ENCODE assay signal across 17 cellular contexts in the genomic region with DNA sequence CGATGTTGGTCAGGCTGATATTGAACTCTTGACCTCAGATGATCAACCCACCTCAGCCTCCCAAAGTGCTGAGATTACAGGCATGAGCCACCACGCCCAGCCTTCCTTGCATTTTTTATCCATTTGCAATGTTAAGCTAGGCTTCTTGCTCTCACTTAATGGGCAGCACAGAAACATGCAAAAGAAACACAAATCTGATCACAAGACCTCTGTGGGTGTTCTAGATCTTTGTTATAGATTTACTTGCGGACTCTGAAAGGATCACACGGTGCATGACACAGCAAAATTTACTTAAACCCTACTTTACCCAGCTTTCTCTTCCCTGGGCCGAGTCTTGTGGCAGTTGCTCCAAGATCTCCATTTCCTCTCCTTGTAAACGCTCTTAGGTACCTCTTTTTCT.
DNase-seq lines count a peak whose midpoint lies in the region; ATAC-seq, FAIRE-seq and TF ChIP-seq lines count a peak whose summit lies in the region.
"Had no signal": no experiment of that assay in that cellular context is flagged by ENCODE, and none has a peak within 500 bp of the region (broad histone marks: within the 10 kb centered on the region; RNA-seq: fewer than 3 reads in every experiment).

No MANE protein-coding gene starts in this region.

- no peak for TF ChIP-seq RAD21 in A549 (conservative IDR thresholded peaks at IDR 0.05 in 1 of 2, IDR thresholded peaks at IDR 0.05 in 1 of 2)

- no peaks in the 10 kb centered on the region for H3K9me3 ChIP-seq in A549
- H3K9me3 ChIP-seq in H9 (ENCODE audit: control insufficient read depth, low read depth, low read length) = no peaks in the 10 kb centered on the region
- no peaks in the 10 kb centered on the region for H3K9me3 ChIP-seq in T-helper 17 cell (ENCODE audit: control insufficient read depth, low read length, poor library complexity, severe bottlenecking)

- no peak overlapping the region for H2BK15ac ChIP-seq in H9 (ENCODE audit: low read depth, low read length)

- no peaks in the 10 kb centered on the region for H3K23me2 ChIP-seq in H9 (ENCODE audit: insufficient read length, low read depth, low read length, poor library complexity, severe bottlenecking)

- no peak overlapping the region for H3T11ph ChIP-seq in H9 (ENCODE audit: low read length)

- H3K14ac ChIP-seq in H9 (ENCODE audit: insufficient read depth, low read length) = no peak overlapping the region

- no peak for FAIRE-seq in A549 (lab: Jason Lieb, UNC)
- FAIRE-seq: HTR-8/SVneo had no signal

- TF ChIP-seq EP300 in A549 (IDR thresholded peaks at IDR 0.05) = no peak

- no peak overlapping the region for H3K18ac ChIP-seq in H9 (ENCODE audit: insufficient read length, low read depth, low read length)

- TF ChIP-seq POLR2A in A549 (IDR thresholded peaks at IDR 0.05; ENCODE audit: low read length) = no peak

- no peaks in the 10 kb centered on the region for H3K79me2 ChIP-seq in H9 (ENCODE audit: insufficient read depth, low read length)

- H3K23ac ChIP-seq in H9 (ENCODE audit: insufficient read length, low read depth, low read length) = no peak overlapping the region

- H4K91ac ChIP-seq in H9 (ENCODE audit: insufficient read length, low read depth, low read length) = no peak overlapping the region

- no peak overlapping the region for H2BK120ac ChIP-seq in H9 (ENCODE audit: low read depth, low read length, poor library complexity, severe bottlenecking)

- ATAC-seq in A549 (no peak), T-helper 17 cell (no peak), HG02885 (IDR thresholded peaks at IDR 0.05; ENCODE audit: poor library complexity, unreplicated experiment) (no peak)

- CTCF ChIA-PET in A549 (lab: Yijun Ruan, JAX) = interaction anchor here (0.8 to 4.4 kb wide), 3 partner anchors 10 to 107 kb away, joined by 3 to 29 read pairs (median 3); no protein-coding TSS in a partner anchor

- no peaks in the 10 kb centered on the region for H3K79me1 ChIP-seq in H9 (ENCODE audit: insufficient read depth, low read depth, low read length, poor library complexity, severe bottlenecking)

- no peaks in the 10 kb centered on the region for H3K4me1 ChIP-seq in A549
- peaks cover 5% of the 10 kb centered on the region; the same call in 1 of the 2 replicates for H3K4me1 ChIP-seq in H9 (ENCODE audit: insufficient read depth, low read length)

- peaks cover 40 to 49% of the 10 kb centered on the region in 2 experiments for H3K4me1 Mint-ChIP-seq in H9
- peaks cover 2% of the 10 kb centered on the region for H3K4me1 Mint-ChIP-seq in T-helper 17 cell

- H3K4me3 Mint-ChIP-seq in H9 (no peak overlapping the region), T-helper 17 cell (no peak overlapping the region)
- H3K4me3 Mint-ChIP-seq: CD4-positive, alpha-beta memory T cell had no signal

- H3K27ac Mint-ChIP-seq in H9 (peak overlapping the region in 2 of 3 experiments; percentile 1 to 48; a peak in 4 of 7 replicates), T-helper 17 cell (peak overlapping the region; percentile 56)
- H3K27ac Mint-ChIP-seq: CD4-positive, alpha-beta memory T cell had no signal

- no peak overlapping the region for H2BK12ac ChIP-seq in H9 (ENCODE audit: insufficient read length, low read depth, low read length)

- no peaks in the 10 kb centered on the region for H3K9me3 Mint-ChIP-seq in H9
- H3K9me3 Mint-ChIP-seq: CD4-positive, alpha-beta memory T cell had no signal

- no peak overlapping the region for H3K4me3 ChIP-seq in A549

- H3K9ac ChIP-seq in H9 (ENCODE audit: extremely low read depth, insufficient read length, low read length) = no peak overlapping the region

- no peaks in the 10 kb centered on the region for H3K27me3 ChIP-seq in H9 (ENCODE audit: insufficient read depth, low read length)

- H3K56ac ChIP-seq in H9 (ENCODE audit: insufficient read length, low read depth, low read length) = no peak overlapping the region

- DNase-seq in A549 (ENCODE audit: low read depth in 1 of 2, low spot score in 1 of 2) = peak in 1 of 2 experiments; percentile 11
- no peak for DNase-seq in H9
- DNase-seq in T-helper 17 cell = no peak
- DNase-seq in kidney tubule cell (ENCODE audit: low spot score) = peak; percentile 33
- no peak for DNase-seq in DMS53 (lab: John Stamatoyannopoulos, UW)
- no peak for DNase-seq in stimulated activated naive CD4-positive, alpha-beta T cell treated with Interleukin-2 at 50 U/mL for 16 hours (lab: John Stamatoyannopoulos, UW)
- DNase-seq in NCI-H1105 (lab: John Stamatoyannopoulos, UW) = no peak
- DNase-seq: Calu3; CD4-positive, alpha-beta memory T cell; NCI-H1105 treated with DMSO at 0.1 percent for 48 hours; NCI-H1694; NCI-H2107; NCI-H510A; NCI-H774; RPMI8226 had no signal

- no peak overlapping the region for H3K4ac ChIP-seq in H9 (ENCODE audit: low read depth, low read length)

- H2AK5ac ChIP-seq in H9 (ENCODE audit: insufficient read length, low read length) = no peak overlapping the region

- POLR2A ChIA-PET in A549 (lab: Yijun Ruan, JAX) = no interaction called here

- H4K20me1 ChIP-seq in H9 (ENCODE audit: control insufficient read depth, insufficient read depth, insufficient read length) = no peaks in the 10 kb centered on the region

- no peak overlapping the region for H4K5ac ChIP-seq in H9 (ENCODE audit: insufficient read length, low read depth, low read length)

- no peak overlapping the region for H2AFZ ChIP-seq in H9 (ENCODE audit: low read length)

- no peak overlapping the region for H2BK5ac ChIP-seq in H9 (ENCODE audit: insufficient read length, low read length)

- H3K4me2 ChIP-seq in A549 (no peak overlapping the region), H9 (ENCODE audit: insufficient read depth, insufficient read length, low read length) (no peak overlapping the region)

- H3K36me3 Mint-ChIP-seq in H9 (ENCODE audit: insufficient read depth in 1 of 3, low read depth in 3 of 3) (no peaks in the 10 kb centered on the region; a peak in 1 of 7 replicates), T-helper 17 cell (ENCODE audit: low read depth) (no peaks in the 10 kb centered on the region)
- H3K36me3 Mint-ChIP-seq: CD4-positive, alpha-beta memory T cell had no signal

- H3K27me3 Mint-ChIP-seq in H9 (ENCODE audit: low read depth) = no peaks in the 10 kb centered on the region; the same call in 1 of the 2 replicates
- peaks cover 38% of the 10 kb centered on the region for H3K27me3 Mint-ChIP-seq in T-helper 17 cell

- no peak overlapping the region for H4K8ac ChIP-seq in H9 (replicated peaks; ENCODE audit: insufficient read length, low read depth, low read length)

- no peak for TF ChIP-seq CTCF in A549 (IDR thresholded peaks at IDR 0.05)
- no peak for TF ChIP-seq CTCF in H9 (conservative IDR thresholded peaks at IDR 0.05)

- WGBS in A549 (ENCODE audit: missing lambda C conversion rate) = 81% methylated on average over 6 of the region's 6 CpGs
- WGBS in H9 (ENCODE audit: extremely low coverage, insufficient read length, low lambda C conversion rate) = no CpG with 5 or more reads among the region's 6 CpGs

- H3K27ac ChIP-seq in A549 (peak overlapping the region in 1 of 2 experiments; percentile 56; a peak in 3 of 6 replicates), H9 (ENCODE audit: insufficient read length, low read depth, low read length) (no peak overlapping the region)

- no peak overlapping the region for H2BK20ac ChIP-seq in H9 (ENCODE audit: low read depth, low read length, poor library complexity, severe bottlenecking)

TF ChIP-seq in A549, 52 proteins besides CTCF, POLR2A, EP300 and RAD21:
- no peak for TF ChIP-seq ZC3H11A (IDR thresholded peaks at IDR 0.05)
- no peak for TF ChIP-seq JUNB (IDR thresholded peaks at IDR 0.05)
- TF ChIP-seq MAFK (IDR thresholded peaks at IDR 0.05; ENCODE audit: partially characterized antibody) = peak; percentile 70
- no peak for TF ChIP-seq ZFP36 (IDR thresholded peaks at IDR 0.05; ENCODE audit: borderline replicate concordance, partially characterized antibody)
- TF ChIP-seq TP53 (CRISPR knock-in tag; IDR thresholded peaks at IDR 0.05) = no peak
- TF ChIP-seq, protein P1, sequence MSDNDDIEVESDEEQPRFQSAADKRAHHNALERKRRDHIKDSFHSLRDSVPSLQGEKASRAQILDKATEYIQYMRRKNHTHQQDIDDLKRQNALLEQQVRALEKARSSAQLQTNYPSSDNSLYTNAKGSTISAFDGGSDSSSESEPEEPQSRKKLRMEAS (IDR thresholded peaks at IDR 0.05) = no peak
- peak; percentile 74; the same call in 1 of the 2 replicates for TF ChIP-seq NFE2L2 (conservative IDR thresholded peaks at IDR 0.05; ENCODE audit: low read length)
- TF ChIP-seq, protein P2, sequence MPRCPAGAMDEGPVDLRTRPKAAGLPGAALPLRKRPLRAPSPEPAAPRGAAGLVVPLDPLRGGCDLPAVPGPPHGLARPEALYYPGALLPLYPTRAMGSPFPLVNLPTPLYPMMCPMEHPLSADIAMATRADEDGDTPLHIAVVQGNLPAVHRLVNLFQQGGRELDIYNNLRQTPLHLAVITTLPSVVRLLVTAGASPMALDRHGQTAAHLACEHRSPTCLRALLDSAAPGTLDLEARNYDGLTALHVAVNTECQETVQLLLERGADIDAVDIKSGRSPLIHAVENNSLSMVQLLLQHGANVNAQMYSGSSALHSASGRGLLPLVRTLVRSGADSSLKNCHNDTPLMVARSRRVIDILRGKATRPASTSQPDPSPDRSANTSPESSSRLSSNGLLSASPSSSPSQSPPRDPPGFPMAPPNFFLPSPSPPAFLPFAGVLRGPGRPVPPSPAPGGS (IDR thresholded peaks at IDR 0.05) = no peak
